Comparison of ENCODE assay signal across 3 cellular contexts in the genomic region with DNA sequence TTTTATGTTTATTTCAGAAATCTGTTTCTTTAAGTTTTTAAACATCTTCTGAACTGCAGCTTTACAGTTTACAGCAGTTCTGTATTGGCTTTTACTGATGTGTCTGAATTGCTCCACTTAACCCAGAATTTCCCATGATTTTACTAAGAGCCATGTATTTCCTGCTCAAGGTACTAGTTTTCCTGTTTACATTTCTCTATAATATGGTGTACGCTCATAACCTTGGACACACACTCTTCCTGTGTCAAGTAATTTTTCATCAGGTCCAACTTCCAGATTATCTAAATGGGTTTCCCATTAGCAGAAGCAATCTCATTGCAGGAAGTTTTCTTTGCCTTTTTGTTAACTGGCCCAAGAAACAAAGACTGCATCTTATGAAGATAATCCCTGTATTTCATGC.
TF ChIP-seq lines count a peak whose summit lies in the region.

No MANE protein-coding gene starts in this region.

TF ChIP-seq in HEK293, 187 proteins besides CTCF, POLR2A, EP300 and RAD21:
- TF ChIP-seq ZNF311 (tag by site-specific recombination; IDR thresholded peaks at IDR 0.05; ENCODE audit: borderline replicate concordance): no peak
- 0 out of 2 replicates have a peak, but pooled peaks have one; percentile 22 for TF ChIP-seq PRDM6 (tag by site-specific recombination; IDR thresholded peaks at IDR 0.05)
TF ChIP-seq in HEK293: peak in this region for 1.

TF ChIP-seq in K562, 482 proteins besides CTCF, POLR2A, EP300 and RAD21 (continues in another document):
- TF ChIP-seq THRB (CRISPR knock-in tag; conservative IDR thresholded peaks at IDR 0.05) (no peak), SMAD3 (CRISPR knock-in tag; conservative IDR thresholded peaks at IDR 0.05) (no peak), NCOA1 (IDR thresholded peaks at IDR 0.05; ENCODE audit: low read depth) (no peak), MYNN (IDR thresholded peaks at IDR 0.05) (no peak), MYNN (CRISPR knock-in tag; IDR thresholded peaks at IDR 0.05) (no peak), FOXA3 (CRISPR knock-in tag; conservative IDR thresholded peaks at IDR 0.05 in 1 of 2, IDR thresholded peaks at IDR 0.05 in 1 of 2) (no peak)
- TF ChIP-seq, protein P1, sequence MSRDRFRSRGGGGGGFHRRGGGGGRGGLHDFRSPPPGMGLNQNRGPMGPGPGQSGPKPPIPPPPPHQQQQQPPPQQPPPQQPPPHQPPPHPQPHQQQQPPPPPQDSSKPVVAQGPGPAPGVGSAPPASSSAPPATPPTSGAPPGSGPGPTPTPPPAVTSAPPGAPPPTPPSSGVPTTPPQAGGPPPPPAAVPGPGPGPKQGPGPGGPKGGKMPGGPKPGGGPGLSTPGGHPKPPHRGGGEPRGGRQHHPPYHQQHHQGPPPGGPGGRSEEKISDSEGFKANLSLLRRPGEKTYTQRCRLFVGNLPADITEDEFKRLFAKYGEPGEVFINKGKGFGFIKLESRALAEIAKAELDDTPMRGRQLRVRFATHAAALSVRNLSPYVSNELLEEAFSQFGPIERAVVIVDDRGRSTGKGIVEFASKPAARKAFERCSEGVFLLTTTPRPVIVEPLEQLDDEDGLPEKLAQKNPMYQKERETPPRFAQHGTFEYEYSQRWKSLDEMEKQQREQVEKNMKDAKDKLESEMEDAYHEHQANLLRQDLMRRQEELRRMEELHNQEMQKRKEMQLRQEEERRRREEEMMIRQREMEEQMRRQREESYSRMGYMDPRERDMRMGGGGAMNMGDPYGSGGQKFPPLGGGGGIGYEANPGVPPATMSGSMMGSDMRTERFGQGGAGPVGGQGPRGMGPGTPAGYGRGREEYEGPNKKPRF (IDR thresholded peaks at IDR 0.05; ENCODE audit: low read depth, low read length): no peak
- TF ChIP-seq, protein P2, sequence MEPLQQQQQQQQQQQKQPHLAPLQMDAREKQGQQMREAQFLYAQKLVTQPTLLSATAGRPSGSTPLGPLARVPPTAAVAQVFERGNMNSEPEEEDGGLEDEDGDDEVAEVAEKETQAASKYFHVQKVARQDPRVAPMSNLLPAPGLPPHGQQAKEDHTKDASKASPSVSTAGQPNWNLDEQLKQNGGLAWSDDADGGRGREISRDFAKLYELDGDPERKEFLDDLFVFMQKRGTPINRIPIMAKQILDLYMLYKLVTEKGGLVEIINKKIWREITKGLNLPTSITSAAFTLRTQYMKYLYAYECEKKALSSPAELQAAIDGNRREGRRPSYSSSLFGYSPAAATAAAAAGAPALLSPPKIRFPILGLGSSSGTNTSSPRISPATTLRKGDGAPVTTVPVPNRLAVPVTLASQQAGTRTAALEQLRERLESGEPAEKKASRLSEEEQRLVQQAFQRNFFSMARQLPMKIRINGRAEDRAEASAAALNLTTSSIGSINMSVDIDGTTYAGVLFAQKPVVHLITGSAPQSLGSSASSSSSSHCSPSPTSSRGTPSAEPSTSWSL (CRISPR knock-in tag; IDR thresholded peaks at IDR 0.05; ENCODE audit: borderline replicate concordance): no peak
- TF ChIP-seq, protein P3, sequence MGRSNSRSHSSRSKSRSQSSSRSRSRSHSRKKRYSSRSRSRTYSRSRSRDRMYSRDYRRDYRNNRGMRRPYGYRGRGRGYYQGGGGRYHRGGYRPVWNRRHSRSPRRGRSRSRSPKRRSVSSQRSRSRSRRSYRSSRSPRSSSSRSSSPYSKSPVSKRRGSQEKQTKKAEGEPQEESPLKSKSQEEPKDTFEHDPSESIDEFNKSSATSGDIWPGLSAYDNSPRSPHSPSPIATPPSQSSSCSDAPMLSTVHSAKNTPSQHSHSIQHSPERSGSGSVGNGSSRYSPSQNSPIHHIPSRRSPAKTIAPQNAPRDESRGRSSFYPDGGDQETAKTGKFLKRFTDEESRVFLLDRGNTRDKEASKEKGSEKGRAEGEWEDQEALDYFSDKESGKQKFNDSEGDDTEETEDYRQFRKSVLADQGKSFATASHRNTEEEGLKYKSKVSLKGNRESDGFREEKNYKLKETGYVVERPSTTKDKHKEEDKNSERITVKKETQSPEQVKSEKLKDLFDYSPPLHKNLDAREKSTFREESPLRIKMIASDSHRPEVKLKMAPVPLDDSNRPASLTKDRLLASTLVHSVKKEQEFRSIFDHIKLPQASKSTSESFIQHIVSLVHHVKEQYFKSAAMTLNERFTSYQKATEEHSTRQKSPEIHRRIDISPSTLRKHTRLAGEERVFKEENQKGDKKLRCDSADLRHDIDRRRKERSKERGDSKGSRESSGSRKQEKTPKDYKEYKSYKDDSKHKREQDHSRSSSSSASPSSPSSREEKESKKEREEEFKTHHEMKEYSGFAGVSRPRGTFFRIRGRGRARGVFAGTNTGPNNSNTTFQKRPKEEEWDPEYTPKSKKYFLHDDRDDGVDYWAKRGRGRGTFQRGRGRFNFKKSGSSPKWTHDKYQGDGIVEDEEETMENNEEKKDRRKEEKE (IDR thresholded peaks at IDR 0.05; ENCODE audit: borderline replicate concordance in 1 of 2, control insufficient read depth in 1 of 2, low read depth in 2 of 2, low read length in 1 of 2): no peak
- TF ChIP-seq, protein P4, sequence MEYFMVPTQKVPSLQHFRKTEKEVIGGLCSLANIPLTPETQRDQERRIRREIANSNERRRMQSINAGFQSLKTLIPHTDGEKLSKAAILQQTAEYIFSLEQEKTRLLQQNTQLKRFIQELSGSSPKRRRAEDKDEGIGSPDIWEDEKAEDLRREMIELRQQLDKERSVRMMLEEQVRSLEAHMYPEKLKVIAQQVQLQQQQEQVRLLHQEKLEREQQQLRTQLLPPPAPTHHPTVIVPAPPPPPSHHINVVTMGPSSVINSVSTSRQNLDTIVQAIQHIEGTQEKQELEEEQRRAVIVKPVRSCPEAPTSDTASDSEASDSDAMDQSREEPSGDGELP (CRISPR knock-in tag; IDR thresholded peaks at IDR 0.05; ENCODE audit: borderline replicate concordance): no peak

TF ChIP-seq in endothelial cell of umbilical vein, 7 proteins besides CTCF, POLR2A, EP300 and RAD21:
- TF ChIP-seq MAX (IDR thresholded peaks at IDR 0.05; ENCODE audit: insufficient read depth, insufficient read length) (no peak), JUN (IDR thresholded peaks at IDR 0.05; ENCODE audit: borderline replicate concordance, insufficient read depth, insufficient read length, low read depth) (no peak), EZH2 (IDR thresholded peaks at IDR 0.05; ENCODE audit: borderline replicate concordance, low read depth, low read length, severe bottlenecking) (no peak), GATA2 (IDR thresholded peaks at IDR 0.05; ENCODE audit: insufficient read depth, insufficient read length, low read depth, low read length) (no peak), FOS (IDR thresholded peaks at IDR 0.05; ENCODE audit: borderline replicate concordance, insufficient read depth, low read length) (no peak), MYC (IDR thresholded peaks at IDR 0.05; ENCODE audit: low read depth, low read length) (no peak), POLR2AphosphoS5 (IDR thresholded peaks at IDR 0.05; ENCODE audit: insufficient read depth, low read depth, low read length) (no peak)
